Comparison of ENCODE assay signal across 14 cellular contexts in the genomic region with DNA sequence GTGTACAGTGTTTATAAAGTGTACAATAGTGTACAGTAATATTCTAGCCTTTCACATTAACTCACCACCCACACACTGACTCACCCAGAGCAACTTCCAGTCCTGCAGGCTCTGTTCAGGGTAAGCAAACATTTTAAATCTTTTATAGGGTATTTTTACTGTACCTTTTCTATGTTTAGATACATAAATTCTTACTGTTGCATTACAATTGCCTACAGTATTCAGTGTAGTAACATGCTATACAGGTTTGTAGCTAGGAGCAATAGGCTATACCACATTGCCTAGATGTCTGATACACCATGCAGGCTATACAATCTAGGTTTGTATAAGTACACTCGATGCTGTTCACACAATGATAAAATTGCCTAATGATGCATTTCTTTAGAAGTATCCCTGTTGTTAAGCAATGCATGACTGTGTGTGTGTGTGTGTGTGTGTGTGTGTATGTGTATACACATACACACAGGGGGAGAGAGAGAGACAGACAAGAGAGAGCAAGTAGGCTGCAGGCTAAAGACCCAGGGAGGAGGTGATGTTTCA.
DNase-seq lines count a peak whose midpoint lies in the region; FAIRE-seq and TF ChIP-seq lines count a peak whose summit lies in the region.
"Had no signal": no experiment of that assay in that cellular context is flagged by ENCODE, and none has a peak within 500 bp of the region (broad histone marks: within the 10 kb centered on the region; RNA-seq: fewer than 3 reads in every experiment).

No MANE protein-coding gene starts in this region.

- WGBS in prostate gland: 42% methylated on average over 1 of the region's 1 CpG

- peak overlapping the region in 1 of 2 donors; percentile 50 for H3K27ac ChIP-seq in prostate gland
- H3K27ac ChIP-seq: dorsolateral prefrontal cortex, psoas muscle, SJSA1 had no signal

- no peak for TF ChIP-seq POLR2A in prostate gland (IDR thresholded peaks at IDR 0.05)

- FAIRE-seq in colon (lab: Jason Lieb, UNC): peak; percentile 75

- TF ChIP-seq CTCF in prostate gland (IDR thresholded peaks at IDR 0.05): no peak
- TF ChIP-seq CTCF in BE2C (IDR thresholded peaks at IDR 0.05; ENCODE audit: low read depth, low read length): no peak

- DNase-seq in NOMO-1 treated with DMSO at 0.1 percent for 48 hours (lab: John Stamatoyannopoulos, UW; ENCODE audit: unreplicated experiment): peak; percentile 32
- DNase-seq in NOMO-1 treated with dmso at 0.1 percent for 144 hours (lab: John Stamatoyannopoulos, UW; ENCODE audit: unreplicated experiment): no peak
- DNase-seq in MG63: peak; percentile 74
- peak; percentile 32 for DNase-seq in prostate gland (ENCODE audit: low spot score)
- DNase-seq in NCI-H510A treated with DMSO at 0.1 percent for 48 hours (lab: John Stamatoyannopoulos, UW): no peak
- no peak for DNase-seq in NCI-H69 (lab: John Stamatoyannopoulos, UW)
- DNase-seq in BE2C: no peak
- DNase-seq: activated naive CD4-positive, alpha-beta T cell treated with Interleukin-2 at 50 U/mL for 16 hours; dorsolateral prefrontal cortex; MM.1S; NCI-H524 treated with DMSO at 0.1 percent for 48 hours; psoas muscle had no signal

- H3K9me3 ChIP-seq in MG63 (no peaks in the 10 kb centered on the region), prostate gland (no peaks in the 10 kb centered on the region), BE2C (no peaks in the 10 kb centered on the region)
- H3K9me3 ChIP-seq: psoas muscle, SJSA1 had no signal

- H3K4me1 ChIP-seq in prostate gland (replicated peaks) (peaks cover 3% of the 10 kb centered on the region), BE2C (no peaks in the 10 kb centered on the region)
- H3K4me1 ChIP-seq: psoas muscle had no signal

- no peaks in the 10 kb centered on the region for H3K27me3 ChIP-seq in MG63
- H3K27me3 ChIP-seq in prostate gland (replicated peaks; ENCODE audit: insufficient read depth): no peaks in the 10 kb centered on the region
- peaks cover 3% of the 10 kb centered on the region; the same call in 1 of the 2 replicates for H3K27me3 ChIP-seq in BE2C
- H3K27me3 ChIP-seq: dorsolateral prefrontal cortex, SJSA1 had no signal

- H3K4me3 ChIP-seq in MG63: no peak overlapping the region
- H3K4me3 ChIP-seq in prostate gland: no peak overlapping the region
- H3K4me3 ChIP-seq in BE2C (ENCODE audit: low read depth, low read length): no peak overlapping the region
- H3K4me3 ChIP-seq: dorsolateral prefrontal cortex, psoas muscle, SJSA1 had no signal

- intact Hi-C loops in prostate gland (cut with DNase I): no loop called here

- H3K36me3 ChIP-seq in MG63 (no peaks in the 10 kb centered on the region), prostate gland (no peaks in the 10 kb centered on the region), BE2C (no peaks in the 10 kb centered on the region)
- H3K36me3 ChIP-seq: SJSA1 had no signal

Comparison
In these comparisons a context has a peak if more than half of its experiments do, and no peak if none do; other contexts are left out.
1. DNase-seq: peak in NOMO-1 treated with DMSO at 0.1 percent for 48 hours (single experiment), MG63 (single experiment) and prostate gland (single experiment); none in NOMO-1 treated with dmso at 0.1 percent for 144 hours (single experiment), NCI-H510A treated with DMSO at 0.1 percent for 48 hours (single experiment), NCI-H69 (single experiment) and BE2C (single experiment).